21 cellular contexts compared by ENCODE assay signal in the genomic region with DNA sequence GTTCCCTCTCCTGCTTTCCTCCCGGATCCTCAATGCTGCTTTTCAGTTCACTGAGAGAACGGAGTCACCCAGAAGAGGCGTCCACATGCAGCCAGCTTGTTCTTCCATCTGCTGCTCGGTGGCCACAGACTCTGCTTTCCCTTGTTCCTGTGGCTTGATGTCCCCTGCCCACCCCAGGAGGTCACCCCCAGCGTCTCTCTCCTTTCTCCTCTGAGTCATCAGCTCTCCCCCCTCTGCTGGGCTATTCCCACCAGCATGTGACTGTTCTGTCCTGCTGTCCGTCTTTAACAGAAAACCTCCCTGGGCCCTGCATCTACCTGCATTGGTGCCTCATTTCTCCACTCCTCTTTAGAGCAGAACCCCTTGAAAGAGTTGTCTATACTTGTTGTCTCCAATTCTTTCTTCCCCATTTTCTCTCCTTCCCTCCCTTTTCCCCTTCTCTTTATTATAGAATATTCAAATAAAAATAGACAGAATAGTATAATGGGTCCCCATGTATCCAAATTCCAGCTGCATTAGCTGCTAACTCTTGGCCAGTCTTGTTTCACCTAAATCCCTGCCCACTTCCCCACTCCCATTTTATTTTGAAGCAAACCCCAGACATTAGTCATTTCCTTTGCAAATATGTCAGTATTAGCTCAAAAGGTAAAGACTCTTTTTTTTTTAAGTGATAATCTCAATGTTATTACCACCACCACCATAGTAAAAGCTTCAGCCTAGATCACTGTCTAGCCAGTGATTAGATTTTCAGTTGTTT. TPM values are rescaled to one million over a fixed set of nuclear protein-coding genes. Genes with fewer than 3 reads are reported as not detected.
DNase-seq lines count a peak whose midpoint lies in the region; ATAC-seq, FAIRE-seq and TF ChIP-seq lines count a peak whose summit lies in the region.
"Had no signal": no experiment of that assay in that cellular context is flagged by ENCODE, and none has a peak within 500 bp of the region (broad histone marks: within the 10 kb centered on the region; RNA-seq: fewer than 3 reads in every experiment).

No MANE protein-coding gene starts in this region.

- peaks cover 47% of the 10 kb centered on the region for H3K4me1 Mint-ChIP-seq in T-helper 2 cell treated with Interferon-gamma antibody and Interleukin-4, amounts not matched to agents 5 μg/mL and 100 μg/mL, for 36 hours (ENCODE audit: low read depth)

- no peak for ATAC-seq in HG02798 (IDR thresholded peaks at IDR 0.05; ENCODE audit: poor library complexity, unreplicated experiment)
- ATAC-seq: left ventricle myocardium superior; naive thymus-derived CD8-positive, alpha-beta T cell; right cardiac atrium had no signal

- H3K9me3 Mint-ChIP-seq in T-helper 2 cell treated with Interferon-gamma antibody and Interleukin-4, amounts not matched to agents 5 μg/mL and 100 μg/mL, for 36 hours, result no peaks in the 10 kb centered on the region
- H3K9me3 Mint-ChIP-seq: H9; naive thymus-derived CD8-positive, alpha-beta T cell had no signal

- peaks cover 81% of the 10 kb centered on the region for H3K79me2 ChIP-seq in mammary epithelial cell (ENCODE audit: insufficient read depth, low read length)

- peaks cover 60% of the 10 kb centered on the region for H3K36me3 Mint-ChIP-seq in T-helper 2 cell treated with Interferon-gamma antibody and Interleukin-4, amounts not matched to agents 5 μg/mL and 100 μg/mL, for 36 hours (ENCODE audit: low read depth)

- peaks cover 16% of the 10 kb centered on the region for H3K4me1 ChIP-seq in mammary epithelial cell (ENCODE audit: insufficient read depth, low read length)

- H3K9ac ChIP-seq in mammary epithelial cell (ENCODE audit: insufficient read depth, low read length), result no peak overlapping the region

- 94% methylated on average over 5 of the region's 6 CpGs for WGBS in mammary epithelial cell (ENCODE audit: low coverage, missing lambda C conversion rate)

- in situ Hi-C loops in mammary epithelial cell (cut with MboI; ENCODE audit: low sequenced_read_pairs in 2 of 2), result no loop called here

- dilution Hi-C loops in mammary epithelial cell (cut with HindIII; ENCODE audit: low sequenced_read_pairs), result no loop called here

- BruUV-seq in mammary epithelial cell (replicated peaks; lab: Mats Ljungman, UMichigan), result TSS peak; percentile 4

- H3K27me3 Mint-ChIP-seq in T-helper 2 cell treated with Interferon-gamma antibody and Interleukin-4, amounts not matched to agents 5 μg/mL and 100 μg/mL, for 36 hours (ENCODE audit: low read depth), result no peaks in the 10 kb centered on the region
- H3K27me3 Mint-ChIP-seq: naive thymus-derived CD8-positive, alpha-beta T cell had no signal

- H3K36me3 ChIP-seq in mammary epithelial cell (ENCODE audit: insufficient read depth, low read length), result peaks cover 31% of the 10 kb centered on the region

- no peak for TF ChIP-seq CTCF in mammary epithelial cell (conservative IDR thresholded peaks at IDR 0.05 in 1 of 2, IDR thresholded peaks at IDR 0.05 in 1 of 2; ENCODE audit: extremely low read depth in 1 of 2, insufficient read depth in 1 of 2, low read depth in 1 of 2, low read length in 2 of 2)

- H3K4me2 ChIP-seq in mammary epithelial cell (ENCODE audit: insufficient read depth, low read depth, low read length), result no peak overlapping the region

- no peak for DNase-seq in T-helper 2 cell treated with Interferon-gamma antibody and Interleukin-4, amounts not matched to agents 5 μg/mL and 100 μg/mL, for 36 hours (ENCODE audit: low spot score)
- DNase-seq in T-helper 2 cell (no peak), HT1080 (ENCODE audit: low read depth) (peak; percentile 77), mammary epithelial cell (no peak), non-pigmented ciliary epithelial cell (ENCODE audit: low read depth) (peak; percentile 37), frontal cortex (ENCODE audit: low spot score in 2 of 2) (no peak), AG08395 (ENCODE audit: low spot score) (no peak)
- DNase-seq: 8988T; activated CD4-positive, alpha-beta T cell treated with anti-CD3 and anti-CD28 coated beads, Interleukin-2, amount 50 U/mL, for 48 hours; COR-L47; H9; left ventricle myocardium superior; naive thymus-derived CD8-positive, alpha-beta T cell; NCI-H187; NCI-H748 treated with DMSO at 0.1 percent for 48 hours; right cardiac atrium; Right ventricle myocardium superior; stimulated activated naive CD4-positive, alpha-beta T cell; T1000 had no signal

- H3K4me3 Mint-ChIP-seq in T-helper 2 cell treated with Interferon-gamma antibody and Interleukin-4, amounts not matched to agents 5 μg/mL and 100 μg/mL, for 36 hours, result peak overlapping the region; percentile 48

- H3K9me3 ChIP-seq in mammary epithelial cell (replicated peaks; ENCODE audit: insufficient read depth, low read length), result no peaks in the 10 kb centered on the region

- no peak overlapping the region for H3K4me3 ChIP-seq in mammary epithelial cell (replicated peaks in 1 of 3; ENCODE audit: insufficient read depth in 1 of 3, low read depth in 2 of 3, low read length in 3 of 3)
- H3K4me3 ChIP-seq: coronary artery had no signal

- peak overlapping the region; percentile 58 for H3K27ac Mint-ChIP-seq in T-helper 2 cell treated with Interferon-gamma antibody and Interleukin-4, amounts not matched to agents 5 μg/mL and 100 μg/mL, for 36 hours

- CTCF ChIA-PET in mammary epithelial cell (lab: Charles Lee; ENCODE audit: low non-redundant PET), result no interaction called here

- intact Hi-C loops in mammary epithelial cell (cut with micrococcal nuclease), result no loop called here

- no peak overlapping the region for H3K27ac ChIP-seq in mammary epithelial cell (ENCODE audit: insufficient read depth, low read depth, low read length)
- H3K27ac ChIP-seq: coronary artery had no signal

- no peaks in the 10 kb centered on the region for H4K20me1 ChIP-seq in mammary epithelial cell (ENCODE audit: insufficient read depth, low read length)

- no peaks in the 10 kb centered on the region for H3K27me3 ChIP-seq in mammary epithelial cell (ENCODE audit: insufficient read depth, low read length)

- FAIRE-seq in frontal cortex (lab: Jason Lieb, UNC), result no peak

- no peak overlapping the region for H2AFZ ChIP-seq in mammary epithelial cell (ENCODE audit: low read depth, low read length)

RNA-seq across cellular contexts. Expression of a gene that starts 4.1 kb away (rescaled TPM):
- 27.0 and 30.4 TPM in 2 replicates for total RNA-seq in HT1080 (2014; rRNA removed; shearing (Covaris generic))
- 20.0 and 21.2 TPM in 2 replicates for polyA plus RNA-seq in HT1080 (2015; cell fraction: cytosol; rRNA removed)
- 35.8 and 39.3 TPM in 2 replicates for polyA plus RNA-seq in HT1080 (2015; cell fraction: nucleus; rRNA removed)
- total RNA-seq in mammary epithelial cell, result 10 to 100 TPM; 38.0 to 44.9 TPM
- 13.9 TPM for polyA plus RNA-seq in mammary epithelial cell
- polyA minus RNA-seq in mammary epithelial cell, result 23.8 TPM
- total RNA-seq in frontal cortex, result 20.8 TPM

RNA-seq across cellular contexts. Expression of a gene that starts 40.0 kb away (rescaled TPM):
- 5.9 and 8.7 TPM in 2 replicates for total RNA-seq in HT1080 (2014; rRNA removed; shearing (Covaris generic))
- 6.9 and 7.4 TPM in 2 replicates for polyA plus RNA-seq in HT1080 (2015; cell fraction: cytosol; rRNA removed)
- 20.7 and 21.2 TPM in 2 replicates for polyA plus RNA-seq in HT1080 (2015; cell fraction: nucleus; rRNA removed)
- total RNA-seq in mammary epithelial cell (10 to 100 TPM in 1 of 2 donors, 1 to 10 TPM in 1; 9.2 to 11.1 TPM), frontal cortex (6.1 TPM)
- polyA plus RNA-seq in mammary epithelial cell, result 5.4 TPM
- polyA minus RNA-seq in mammary epithelial cell, result 14.1 TPM

RNA-seq across cellular contexts. Expression of a gene that starts 52.2 kb away (rescaled TPM):
- total RNA-seq in HT1080 (2014; rRNA removed; shearing (Covaris generic)), result 6.3 and 7.5 TPM in 2 replicates
- polyA plus RNA-seq in HT1080 (2015; cell fraction: cytosol; rRNA removed), result 3.3 and 4.6 TPM in 2 replicates
- polyA plus RNA-seq in HT1080 (2015; cell fraction: nucleus; rRNA removed), result 7.1 and 8.1 TPM in 2 replicates
- total RNA-seq in mammary epithelial cell (10 to 100 TPM; 16.0 to 26.2 TPM), frontal cortex (19.6 TPM)
- polyA plus RNA-seq in mammary epithelial cell, result 10.3 TPM
- polyA minus RNA-seq in mammary epithelial cell, result 29.6 TPM

Comparison
In these comparisons a context has a peak if more than half of its experiments do, and no peak if none do; other contexts are left out.
1. DNase-seq: peak in HT1080 (single experiment) and non-pigmented ciliary epithelial cell (single experiment); none in T-helper 2 cell treated with Interferon-gamma antibody and Interleukin-4, amounts not matched to agents 5 μg/mL and 100 μg/mL, for 36 hours (single experiment), T-helper 2 cell (0 of 5), mammary epithelial cell (single experiment), frontal cortex (0 of 2) and AG08395 (single experiment).